In genomic region chr9:109497193-109498165, GRCh38 we compare ENCODE assay signal across 1 cellular context.
TF ChIP-seq lines count a peak whose summit lies in the region.

No MANE protein-coding gene starts in this region.

TF ChIP-seq in liver, 16 proteins besides CTCF, POLR2A, EP300 and RAD21 (continued from another document):
- TF ChIP-seq, protein P1, sequence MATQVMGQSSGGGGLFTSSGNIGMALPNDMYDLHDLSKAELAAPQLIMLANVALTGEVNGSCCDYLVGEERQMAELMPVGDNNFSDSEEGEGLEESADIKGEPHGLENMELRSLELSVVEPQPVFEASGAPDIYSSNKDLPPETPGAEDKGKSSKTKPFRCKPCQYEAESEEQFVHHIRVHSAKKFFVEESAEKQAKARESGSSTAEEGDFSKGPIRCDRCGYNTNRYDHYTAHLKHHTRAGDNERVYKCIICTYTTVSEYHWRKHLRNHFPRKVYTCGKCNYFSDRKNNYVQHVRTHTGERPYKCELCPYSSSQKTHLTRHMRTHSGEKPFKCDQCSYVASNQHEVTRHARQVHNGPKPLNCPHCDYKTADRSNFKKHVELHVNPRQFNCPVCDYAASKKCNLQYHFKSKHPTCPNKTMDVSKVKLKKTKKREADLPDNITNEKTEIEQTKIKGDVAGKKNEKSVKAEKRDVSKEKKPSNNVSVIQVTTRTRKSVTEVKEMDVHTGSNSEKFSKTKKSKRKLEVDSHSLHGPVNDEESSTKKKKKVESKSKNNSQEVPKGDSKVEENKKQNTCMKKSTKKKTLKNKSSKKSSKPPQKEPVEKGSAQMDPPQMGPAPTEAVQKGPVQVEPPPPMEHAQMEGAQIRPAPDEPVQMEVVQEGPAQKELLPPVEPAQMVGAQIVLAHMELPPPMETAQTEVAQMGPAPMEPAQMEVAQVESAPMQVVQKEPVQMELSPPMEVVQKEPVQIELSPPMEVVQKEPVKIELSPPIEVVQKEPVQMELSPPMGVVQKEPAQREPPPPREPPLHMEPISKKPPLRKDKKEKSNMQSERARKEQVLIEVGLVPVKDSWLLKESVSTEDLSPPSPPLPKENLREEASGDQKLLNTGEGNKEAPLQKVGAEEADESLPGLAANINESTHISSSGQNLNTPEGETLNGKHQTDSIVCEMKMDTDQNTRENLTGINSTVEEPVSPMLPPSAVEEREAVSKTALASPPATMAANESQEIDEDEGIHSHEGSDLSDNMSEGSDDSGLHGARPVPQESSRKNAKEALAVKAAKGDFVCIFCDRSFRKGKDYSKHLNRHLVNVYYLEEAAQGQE (IDR thresholded peaks at IDR 0.05): no peak
- TF ChIP-seq FOXA2 (IDR thresholded peaks at IDR 0.05): no peak
